ENCODE assay signal across 1 cellular context in the genomic region with DNA sequence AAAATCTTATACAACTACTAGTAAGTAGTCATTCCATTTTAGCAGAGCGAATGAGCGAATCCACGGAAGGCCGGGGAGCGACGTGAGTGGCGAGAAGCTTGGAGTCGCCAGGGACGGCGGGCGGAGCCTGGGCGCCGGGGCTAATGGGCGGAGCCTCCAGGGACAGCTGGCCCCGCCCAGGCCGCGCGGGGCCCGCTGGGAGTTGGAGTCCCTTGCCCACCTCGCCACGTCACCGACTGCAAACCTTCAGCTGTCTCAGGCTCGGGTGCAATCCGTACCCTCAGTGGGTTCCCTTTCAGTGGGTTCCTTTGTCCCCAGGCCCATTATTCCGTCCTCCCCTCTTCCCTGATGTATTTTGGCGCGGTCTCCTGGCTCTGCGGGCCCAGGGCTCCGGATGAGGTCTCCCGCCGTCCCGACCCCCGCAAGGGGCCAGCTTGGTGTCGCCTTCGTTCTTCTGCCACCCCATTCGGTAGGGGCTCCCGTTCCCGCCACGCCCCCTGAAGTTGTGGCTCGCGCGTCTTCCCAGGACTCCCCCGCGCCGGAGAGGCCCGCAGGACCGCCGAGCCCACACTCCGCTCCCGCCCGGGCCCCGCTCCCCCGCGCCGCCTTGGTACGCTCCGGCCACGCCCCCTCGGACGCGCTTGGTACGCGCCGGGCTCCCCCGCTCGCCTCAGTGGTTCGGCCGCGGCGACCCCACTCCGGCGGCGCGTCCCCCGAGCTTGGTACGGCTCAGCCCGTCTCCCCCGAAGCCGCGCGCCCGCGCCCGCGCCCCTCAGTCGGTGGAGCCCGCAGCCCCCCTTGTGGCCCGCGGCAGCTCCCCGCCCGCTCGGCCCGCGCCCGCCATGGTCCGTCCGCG.
A peak's percentile ranks its signal among the peaks of the same experiment; 100 is the strongest.
TF ChIP-seq lines count a peak whose summit lies in the region.

A gene (plus strand): TSS at position 673 of the 856 bp plus-strand sequence.

TF ChIP-seq in HEK293, 187 proteins besides CTCF, POLR2A, EP300 and RAD21 (continued from another document):
- TF ChIP-seq, protein P1, sequence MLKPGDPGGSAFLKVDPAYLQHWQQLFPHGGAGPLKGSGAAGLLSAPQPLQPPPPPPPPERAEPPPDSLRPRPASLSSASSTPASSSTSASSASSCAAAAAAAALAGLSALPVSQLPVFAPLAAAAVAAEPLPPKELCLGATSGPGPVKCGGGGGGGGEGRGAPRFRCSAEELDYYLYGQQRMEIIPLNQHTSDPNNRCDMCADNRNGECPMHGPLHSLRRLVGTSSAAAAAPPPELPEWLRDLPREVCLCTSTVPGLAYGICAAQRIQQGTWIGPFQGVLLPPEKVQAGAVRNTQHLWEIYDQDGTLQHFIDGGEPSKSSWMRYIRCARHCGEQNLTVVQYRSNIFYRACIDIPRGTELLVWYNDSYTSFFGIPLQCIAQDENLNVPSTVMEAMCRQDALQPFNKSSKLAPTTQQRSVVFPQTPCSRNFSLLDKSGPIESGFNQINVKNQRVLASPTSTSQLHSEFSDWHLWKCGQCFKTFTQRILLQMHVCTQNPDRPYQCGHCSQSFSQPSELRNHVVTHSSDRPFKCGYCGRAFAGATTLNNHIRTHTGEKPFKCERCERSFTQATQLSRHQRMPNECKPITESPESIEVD (tag by site-specific recombination; IDR thresholded peaks at IDR 0.05): no peak
- TF ChIP-seq ZNF600 (tag by site-specific recombination; IDR thresholded peaks at IDR 0.05) (peak; percentile 92), MZF1 (tag by site-specific recombination; IDR thresholded peaks at IDR 0.05; ENCODE audit: borderline replicate concordance) (peak; percentile 63; the same call in 1 of the 2 replicates), SETDB1 (IDR thresholded peaks at IDR 0.05; ENCODE audit: insufficient read length, low read length) (no peak), ZNF555 (tag by site-specific recombination; conservative IDR thresholded peaks at IDR 0.05) (no peak), ZNF837 (tag by site-specific recombination; IDR thresholded peaks at IDR 0.05) (0 out of 2 replicates have a peak, but pooled peaks have one; percentile 61), ZXDB (tag by site-specific recombination; IDR thresholded peaks at IDR 0.05) (peak; percentile 98), ZNF510 (tag by site-specific recombination; IDR thresholded peaks at IDR 0.05; ENCODE audit: insufficient replicate concordance) (no peak), SCRT2 (tag by site-specific recombination; IDR thresholded peaks at IDR 0.05) (no peak; the same call in 1 of the 2 replicates), MYNN (tag by site-specific recombination; IDR thresholded peaks at IDR 0.05; ENCODE audit: borderline replicate concordance) (no peak), ZNF747 (tag by site-specific recombination; IDR thresholded peaks at IDR 0.05) (no peak), ZNF76 (tag by site-specific recombination; IDR thresholded peaks at IDR 0.05; ENCODE audit: borderline replicate concordance, low read depth) (peak; percentile 91), TRIM28 (IDR thresholded peaks at IDR 0.05; ENCODE audit: borderline replicate concordance, low read length) (no peak), ZNF140 (tag by site-specific recombination; IDR thresholded peaks at IDR 0.05) (no peak), ZNF670 (tag by site-specific recombination; IDR thresholded peaks at IDR 0.05; ENCODE audit: low read depth) (no peak), ZNF843 (tag by site-specific recombination; IDR thresholded peaks at IDR 0.05) (peak; percentile 65), ZNF571 (tag by site-specific recombination; IDR thresholded peaks at IDR 0.05) (no peak), SP7 (tag by site-specific recombination; IDR thresholded peaks at IDR 0.05) (peak; percentile 87)
- TF ChIP-seq, protein P2, sequence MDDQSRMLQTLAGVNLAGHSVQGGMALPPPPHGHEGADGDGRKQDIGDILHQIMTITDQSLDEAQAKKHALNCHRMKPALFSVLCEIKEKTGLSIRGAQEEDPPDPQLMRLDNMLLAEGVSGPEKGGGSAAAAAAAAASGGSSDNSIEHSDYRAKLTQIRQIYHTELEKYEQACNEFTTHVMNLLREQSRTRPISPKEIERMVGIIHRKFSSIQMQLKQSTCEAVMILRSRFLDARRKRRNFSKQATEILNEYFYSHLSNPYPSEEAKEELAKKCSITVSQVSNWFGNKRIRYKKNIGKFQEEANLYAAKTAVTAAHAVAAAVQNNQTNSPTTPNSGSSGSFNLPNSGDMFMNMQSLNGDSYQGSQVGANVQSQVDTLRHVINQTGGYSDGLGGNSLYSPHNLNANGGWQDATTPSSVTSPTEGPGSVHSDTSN (CRISPR knock-in tag; IDR thresholded peaks at IDR 0.05): no peak
